14 cellular contexts compared by ENCODE assay signal in the genomic region with DNA sequence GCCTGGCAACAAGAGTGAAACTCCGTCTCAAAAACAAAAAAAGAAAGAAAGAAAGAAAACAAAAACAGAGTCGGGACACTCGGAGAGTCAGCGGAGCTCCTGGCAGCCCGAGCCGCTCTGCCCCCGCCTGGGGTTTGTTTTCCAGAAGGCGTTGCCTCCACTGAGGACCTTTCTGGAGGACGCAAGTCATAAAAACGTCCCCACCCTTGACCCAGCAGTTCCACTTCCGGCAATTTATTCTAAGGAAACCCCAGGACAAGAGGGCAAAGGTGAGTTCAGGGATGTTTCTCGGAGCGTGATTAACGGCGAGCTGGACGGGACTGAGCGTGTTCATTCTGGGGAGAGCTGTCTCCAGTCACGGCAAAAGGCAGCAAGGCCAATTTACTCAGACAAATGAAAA. TPM values are rescaled to one million over a fixed set of nuclear protein-coding genes. Genes with fewer than 3 reads are reported as not detected.
DNase-seq lines count a peak whose midpoint lies in the region; ATAC-seq and TF ChIP-seq lines count a peak whose summit lies in the region.
"Had no signal": no experiment of that assay in that cellular context is flagged by ENCODE, and none has a peak within 500 bp of the region (broad histone marks: within the 10 kb centered on the region; RNA-seq: fewer than 3 reads in every experiment).

No MANE protein-coding gene starts in this region.

- H3K27ac ChIP-seq in gastroesophageal sphincter (peak overlapping the region in 3 of 4 donors; percentile 37 to 60 (median 53)), muscle layer of colon (ENCODE audit: low read depth, low read length) (peak overlapping the region; percentile 34), tibial artery (peak overlapping the region; percentile 54 to 75)

- peaks cover 0 to 2% of the 10 kb centered on the region in 2 donors for H3K36me3 Mint-ChIP-seq in activated T-cell treated with anti-CD3 and anti-CD28 coated beads, Interleukin-2, amount 50 U/mL, for 72 hours (ENCODE audit: insufficient read depth in 2 of 2)
- H3K36me3 Mint-ChIP-seq: stimulated activated memory B cell treated with anti-CD40 and anti-IgM and Interleukin-4, amounts not matched to agents 10 μg/mL and 1 μg/mL and 100 μg/mL, for 72 hours had no signal

- H3K4me1 ChIP-seq in adipocyte (ENCODE audit: control insufficient read depth, insufficient read depth, low read length) (peaks cover 7% of the 10 kb centered on the region), gastroesophageal sphincter (peaks cover 0 to 34% (median 20%) of the 10 kb centered on the region in 3 donors), muscle layer of colon (ENCODE audit: insufficient read depth, low read length) (peaks cover 24% of the 10 kb centered on the region), tibial artery (peaks cover 0 to 41% (median 23%) of the 10 kb centered on the region in 4 donors)

- H3K27me3 Mint-ChIP-seq in activated T-cell treated with anti-CD3 and anti-CD28 coated beads, Interleukin-2, amount 50 U/mL, for 72 hours (ENCODE audit: low read depth), result no peaks in the 10 kb centered on the region
- H3K27me3 Mint-ChIP-seq: B cell; stimulated activated memory B cell treated with anti-CD40 and anti-IgM and Interleukin-4, amounts not matched to agents 10 μg/mL and 1 μg/mL and 100 μg/mL, for 72 hours had no signal

- TF ChIP-seq POLR2A in gastroesophageal sphincter (IDR thresholded peaks at IDR 0.05), result no peak

- 65 to 83% methylated on average over 11 to 14 of the region's 18 CpGs for WGBS in gastroesophageal sphincter (ENCODE audit: low coverage in 1 of 2), 2 donors

- H3K9me3 Mint-ChIP-seq in activated T-cell treated with anti-CD3 and anti-CD28 coated beads, Interleukin-2, amount 50 U/mL, for 72 hours, result no peaks in the 10 kb centered on the region
- H3K9me3 Mint-ChIP-seq: activated T-helper 2 cell treated with anti-CD3 and anti-CD28 coated beads, Interferon-gamma antibody, Interleukin-2, Interleukin-4, amounts not matched to agents 10 μg/mL and 5 μg/mL and 100 μg/mL, durations not matched to agents 14 hours and 24 hours and 36 hours had no signal

- H3K36me3 ChIP-seq in adipocyte (ENCODE audit: control insufficient read depth, insufficient read depth, low read length, severe bottlenecking) (no peaks in the 10 kb centered on the region), gastroesophageal sphincter (no peaks in the 10 kb centered on the region), muscle layer of colon (ENCODE audit: insufficient read depth, low read length) (no peaks in the 10 kb centered on the region), tibial artery (no peaks in the 10 kb centered on the region)

- ATAC-seq in gastroesophageal sphincter, result peak; percentile 53
- ATAC-seq in activated T-cell treated with anti-CD3 and anti-CD28 coated beads, Interleukin-2, amount 50 U/mL, for 72 hours (replicated peaks in 1 of 2), result no peak
- ATAC-seq: stimulated activated memory B cell treated with anti-CD40 and anti-IgM and Interleukin-4, amounts not matched to agents 10 μg/mL and 1 μg/mL and 100 μg/mL, for 72 hours had no signal

- peak overlapping the region; percentile 42 for H3K4me3 ChIP-seq in adipocyte (ENCODE audit: low read length)
- H3K4me3 ChIP-seq in gastroesophageal sphincter, result peak overlapping the region in 1 of 2 donors; percentile 4
- H3K4me3 ChIP-seq in muscle layer of colon (ENCODE audit: low read depth in 1 of 2, low read length in 2 of 2), result no peak overlapping the region
- peak overlapping the region in 1 of 2 donors; percentile 11 for H3K4me3 ChIP-seq in tibial artery

- intact Hi-C loops in tibial artery (cut with DNase I; ENCODE audit: low total_unique reads), result no loop called here

- H3K9ac ChIP-seq in adipocyte (ENCODE audit: low read length), result peak overlapping the region; percentile 55
- no peak overlapping the region for H3K9ac ChIP-seq in muscle layer of colon (ENCODE audit: low read length)

- TF ChIP-seq CTCF in gastroesophageal sphincter (IDR thresholded peaks at IDR 0.05) (no peak), tibial artery (IDR thresholded peaks at IDR 0.05) (no peak)

- H3K27me3 ChIP-seq in adipocyte (replicated peaks; ENCODE audit: control insufficient read depth, insufficient read depth, low read length) (no peaks in the 10 kb centered on the region), gastroesophageal sphincter (no peaks in the 10 kb centered on the region), muscle layer of colon (ENCODE audit: control insufficient read depth in 1 of 2, insufficient read depth in 2 of 2, low read length in 2 of 2) (no peaks in the 10 kb centered on the region), tibial artery (no peaks in the 10 kb centered on the region)

- H3K4me3 Mint-ChIP-seq in activated T-cell treated with anti-CD3 and anti-CD28 coated beads, Interleukin-2, amount 50 U/mL, for 72 hours, result no peak overlapping the region
- H3K4me3 Mint-ChIP-seq: B cell; stimulated activated memory B cell treated with anti-CD40 and anti-IgM and Interleukin-4, amounts not matched to agents 10 μg/mL and 1 μg/mL and 100 μg/mL, for 72 hours had no signal

- H3K4me1 Mint-ChIP-seq in activated T-cell treated with anti-CD3 and anti-CD28 coated beads, Interleukin-2, amount 50 U/mL, for 72 hours (ENCODE audit: low read depth), result no peaks in the 10 kb centered on the region
- H3K4me1 Mint-ChIP-seq: B cell had no signal

- DNase-seq in adipocyte (ENCODE audit: low read depth) (no peak), tibial artery (no peak), OCI-M1 (lab: John Stamatoyannopoulos, UW) (no peak), HPDE6-E6E7 (ENCODE audit: extremely low spot score) (no peak)
- no peak for DNase-seq in activated T-cell treated with anti-CD3 and anti-CD28 coated beads, Interleukin-2, amount 50 U/mL, for 72 hours
- DNase-seq: activated CD4-positive, alpha-beta T cell treated with anti-CD3 and anti-CD28 coated beads, Interleukin-2, amount 50 U/mL, for 4 hours; NCI-H1105; NK-92 treated with Interleukin-12 subunit alpha and Interleukin-12 subunit beta, amount 100 ng/mL, for 24 hours; stimulated activated CD4-positive, alpha-beta T cell treated with anti-CD3 and anti-CD28 coated beads, Interleukin-4, amount 100 ng/mL, for 4 hours had no signal

- no peak overlapping the region for H3K27ac Mint-ChIP-seq in activated T-cell treated with anti-CD3 and anti-CD28 coated beads, Interleukin-2, amount 50 U/mL, for 72 hours
- H3K27ac Mint-ChIP-seq: activated T-helper 2 cell treated with anti-CD3 and anti-CD28 coated beads, Interferon-gamma antibody, Interleukin-2, Interleukin-4, amounts not matched to agents 10 μg/mL and 5 μg/mL and 100 μg/mL, durations not matched to agents 14 hours and 24 hours and 36 hours; B cell; stimulated activated memory B cell treated with anti-CD40 and anti-IgM and Interleukin-4, amounts not matched to agents 10 μg/mL and 1 μg/mL and 100 μg/mL, for 72 hours had no signal

- no peaks in the 10 kb centered on the region for H3K9me3 ChIP-seq in adipocyte (ENCODE audit: control insufficient read depth, low read length)
- no peaks in the 10 kb centered on the region for H3K9me3 ChIP-seq in gastroesophageal sphincter
- no peaks in the 10 kb centered on the region for H3K9me3 ChIP-seq in muscle layer of colon (ENCODE audit: low read length)
- H3K9me3 ChIP-seq in tibial artery, result no peaks in the 10 kb centered on the region

- TF ChIP-seq EP300 in gastroesophageal sphincter (IDR thresholded peaks at IDR 0.05), result no peak

RNA-seq across cellular contexts. Expression of a gene that starts 27.0 kb away (rescaled TPM):
- 100 to 1,000 TPM; 151 to 261 (median 231) TPM for total RNA-seq in gastroesophageal sphincter
- total RNA-seq in activated T-cell treated with anti-CD3 and anti-CD28 coated beads, Interleukin-2, amount 50 U/mL, for 72 hours, result 10 to 100 TPM; 77.9 to 84.4 TPM
